In the genomic region with DNA sequence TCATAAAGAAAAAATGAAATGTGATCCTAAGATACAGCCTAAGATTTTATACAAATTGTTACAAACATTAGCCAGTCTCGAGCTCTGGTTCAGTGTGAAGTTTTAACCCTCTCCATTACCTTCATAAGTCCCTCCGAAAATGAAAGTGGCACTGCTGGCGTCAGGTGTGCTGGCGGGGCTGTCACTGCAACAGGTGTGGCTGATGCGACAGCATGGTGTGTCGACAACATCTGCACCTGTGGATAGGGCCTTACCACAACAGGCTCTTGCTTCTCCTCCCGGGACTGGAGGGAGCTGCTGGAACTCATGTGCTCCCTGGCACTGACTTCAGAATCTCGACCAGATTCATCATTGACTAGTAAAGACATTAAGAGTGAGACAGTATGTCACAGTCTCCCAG, we compare ENCODE assay signal across 1 cellular context.
TF ChIP-seq lines count a peak whose summit lies in the region.

No MANE protein-coding gene starts in this region.

TF ChIP-seq in K562, 482 proteins besides CTCF, POLR2A, EP300 and RAD21:
- no peak for TF ChIP-seq GTF2E2 (tag; IDR thresholded peaks at IDR 0.05)
- TF ChIP-seq PURB (CRISPR knock-in tag; IDR thresholded peaks at IDR 0.05; ENCODE audit: low read depth) = no peak
- TF ChIP-seq HNRNPK (IDR thresholded peaks at IDR 0.05; ENCODE audit: low read depth, low read length, poor library complexity, severe bottlenecking) = no peak
- no peak for TF ChIP-seq ZFPM2 (CRISPR knock-in tag; IDR thresholded peaks at IDR 0.05)
- TF ChIP-seq SMAD2 (IDR thresholded peaks at IDR 0.05; ENCODE audit: low read depth, low read length) = no peak
- TF ChIP-seq, protein P1, sequence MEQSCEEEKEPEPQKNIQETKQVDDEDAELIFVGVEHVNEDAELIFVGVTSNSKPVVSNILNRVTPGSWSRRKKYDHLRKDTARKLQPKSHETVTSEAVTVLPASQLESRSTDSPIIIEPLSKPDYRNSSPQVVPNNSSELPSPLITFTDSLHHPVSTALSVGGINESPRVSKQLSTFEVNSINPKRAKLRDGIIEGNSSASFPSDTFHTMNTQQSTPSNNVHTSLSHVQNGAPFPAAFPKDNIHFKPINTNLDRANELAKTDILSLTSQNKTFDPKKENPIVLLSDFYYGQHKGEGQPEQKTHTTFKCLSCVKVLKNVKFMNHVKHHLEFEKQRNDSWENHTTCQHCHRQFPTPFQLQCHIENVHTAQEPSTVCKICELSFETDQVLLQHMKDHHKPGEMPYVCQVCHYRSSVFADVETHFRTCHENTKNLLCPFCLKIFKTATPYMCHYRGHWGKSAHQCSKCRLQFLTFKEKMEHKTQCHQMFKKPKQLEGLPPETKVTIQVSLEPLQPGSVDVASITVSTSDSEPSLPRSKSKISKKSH (CRISPR knock-in tag; IDR thresholded peaks at IDR 0.05) = no peak
- TF ChIP-seq, protein P2, sequence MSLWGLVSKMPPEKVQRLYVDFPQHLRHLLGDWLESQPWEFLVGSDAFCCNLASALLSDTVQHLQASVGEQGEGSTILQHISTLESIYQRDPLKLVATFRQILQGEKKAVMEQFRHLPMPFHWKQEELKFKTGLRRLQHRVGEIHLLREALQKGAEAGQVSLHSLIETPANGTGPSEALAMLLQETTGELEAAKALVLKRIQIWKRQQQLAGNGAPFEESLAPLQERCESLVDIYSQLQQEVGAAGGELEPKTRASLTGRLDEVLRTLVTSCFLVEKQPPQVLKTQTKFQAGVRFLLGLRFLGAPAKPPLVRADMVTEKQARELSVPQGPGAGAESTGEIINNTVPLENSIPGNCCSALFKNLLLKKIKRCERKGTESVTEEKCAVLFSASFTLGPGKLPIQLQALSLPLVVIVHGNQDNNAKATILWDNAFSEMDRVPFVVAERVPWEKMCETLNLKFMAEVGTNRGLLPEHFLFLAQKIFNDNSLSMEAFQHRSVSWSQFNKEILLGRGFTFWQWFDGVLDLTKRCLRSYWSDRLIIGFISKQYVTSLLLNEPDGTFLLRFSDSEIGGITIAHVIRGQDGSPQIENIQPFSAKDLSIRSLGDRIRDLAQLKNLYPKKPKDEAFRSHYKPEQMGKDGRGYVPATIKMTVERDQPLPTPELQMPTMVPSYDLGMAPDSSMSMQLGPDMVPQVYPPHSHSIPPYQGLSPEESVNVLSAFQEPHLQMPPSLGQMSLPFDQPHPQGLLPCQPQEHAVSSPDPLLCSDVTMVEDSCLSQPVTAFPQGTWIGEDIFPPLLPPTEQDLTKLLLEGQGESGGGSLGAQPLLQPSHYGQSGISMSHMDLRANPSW (CRISPR knock-in tag; IDR thresholded peaks at IDR 0.05) = no peak
- no peak for TF ChIP-seq JUND (IDR thresholded peaks at IDR 0.05; ENCODE audit: borderline replicate concordance, low read depth, low read length)
- TF ChIP-seq JUND (tag; IDR thresholded peaks at IDR 0.05; ENCODE audit: borderline replicate concordance, low read depth, low read length) = no peak
- no peak for TF ChIP-seq ZNF785 (CRISPR knock-in tag; IDR thresholded peaks at IDR 0.05)
- no peak for TF ChIP-seq BRCA1 (IDR thresholded peaks at IDR 0.05)
- no peak for TF ChIP-seq BRCA1 (CRISPR knock-in tag; IDR thresholded peaks at IDR 0.05)
- TF ChIP-seq POLR2AphosphoS5 (IDR thresholded peaks at IDR 0.05; ENCODE audit: control insufficient read depth, insufficient read depth, low read depth, low read length) = no peak
- TF ChIP-seq ZNF561 (CRISPR knock-in tag; conservative IDR thresholded peaks at IDR 0.05) = no peak
- TF ChIP-seq CREBBP (IDR thresholded peaks at IDR 0.05; ENCODE audit: low read depth, low read length) = no peak
- no peak for TF ChIP-seq SMARCE1 (IDR thresholded peaks at IDR 0.05)
- no peak for TF ChIP-seq MECOM (CRISPR knock-in tag; IDR thresholded peaks at IDR 0.05)
- no peak for TF ChIP-seq ZNF232 (CRISPR knock-in tag; IDR thresholded peaks at IDR 0.05)
